In genomic region chr9:125785187-125785840, GRCh38 we compare ENCODE assay signal across 12 cellular contexts. TPM values are rescaled to one million over a fixed set of nuclear protein-coding genes. Genes with fewer than 3 reads are reported as not detected.
DNase-seq lines count a peak whose midpoint lies in the region; ATAC-seq, FAIRE-seq and TF ChIP-seq lines count a peak whose summit lies in the region.
"Had no signal": no experiment of that assay in that cellular context is flagged by ENCODE, and none has a peak within 500 bp of the region (broad histone marks: within the 10 kb centered on the region; RNA-seq: fewer than 3 reads in every experiment).

No MANE protein-coding gene starts in this region.

- H3K4me3 ChIP-seq in lower lobe of right lung (no peak overlapping the region), colonic mucosa (no peak overlapping the region)

- H3K36me3 ChIP-seq in lower lobe of right lung (no peaks in the 10 kb centered on the region), colonic mucosa (no peaks in the 10 kb centered on the region)

- TF ChIP-seq CTCF in lower lobe of right lung (IDR thresholded peaks at IDR 0.05) = no peak
- TF ChIP-seq CTCF in colonic mucosa (IDR thresholded peaks at IDR 0.05) = no peak

- H3K27ac Mint-ChIP-seq in activated T-cell treated with anti-CD3 and anti-CD28 coated beads, Interleukin-2, amount 50 U/mL, for 72 hours = peak overlapping the region; percentile 69
- H3K27ac Mint-ChIP-seq in stimulated activated memory B cell treated with anti-CD40 and anti-IgM and Interleukin-4, amounts not matched to agents 10 μg/mL and 1 μg/mL and 100 μg/mL, for 72 hours = peak overlapping the region; percentile 3
- H3K27ac Mint-ChIP-seq: nephron had no signal

- H3K36me3 Mint-ChIP-seq in activated T-cell treated with anti-CD3 and anti-CD28 coated beads, Interleukin-2, amount 50 U/mL, for 72 hours (ENCODE audit: insufficient read depth in 2 of 2) = peaks cover 3 to 6% of the 10 kb centered on the region in 2 donors
- peaks cover 59% of the 10 kb centered on the region for H3K36me3 Mint-ChIP-seq in stimulated activated memory B cell treated with anti-CD40 and anti-IgM and Interleukin-4, amounts not matched to agents 10 μg/mL and 1 μg/mL and 100 μg/mL, for 72 hours

- peak; percentile 28 to 49 for ATAC-seq in activated CD4-positive, CD25-positive, alpha-beta regulatory T cell treated with anti-CD3 and anti-CD28 coated beads, Interleukin-2, amount 50 U/mL, for 24 hours
- peak; percentile 64 to 91 for ATAC-seq in activated T-cell treated with anti-CD3 and anti-CD28 coated beads, Interleukin-2, amount 50 U/mL, for 72 hours (replicated peaks in 1 of 2)
- peak; percentile 47 to 48 for ATAC-seq in lower lobe of right lung
- ATAC-seq in stimulated activated memory B cell treated with anti-CD40 and anti-IgM and Interleukin-4, amounts not matched to agents 10 μg/mL and 1 μg/mL and 100 μg/mL, for 72 hours = no peak
- ATAC-seq in GM18861 (IDR thresholded peaks at IDR 0.05; ENCODE audit: unreplicated experiment) = no peak

- no peak for DNase-seq in activated CD4-positive, CD25-positive, alpha-beta regulatory T cell treated with anti-CD3 and anti-CD28 coated beads, Interleukin-2, amount 50 U/mL, for 72 hours
- DNase-seq in activated T-cell treated with anti-CD3 and anti-CD28 coated beads, Interleukin-2, amount 50 U/mL, for 72 hours = peak; percentile 44 to 45
- DNase-seq in lower lobe of right lung = no peak
- DNase-seq in urothelium cell line (ENCODE audit: low spot score) = no peak
- no peak for DNase-seq in colonic mucosa
- DNase-seq: 8988T, Right ventricle myocardium superior had no signal

- H3K9me3 ChIP-seq in lower lobe of right lung (no peaks in the 10 kb centered on the region), colonic mucosa (no peaks in the 10 kb centered on the region)

- H3K4me3 Mint-ChIP-seq in activated T-cell treated with anti-CD3 and anti-CD28 coated beads, Interleukin-2, amount 50 U/mL, for 72 hours = peak overlapping the region; percentile 45 to 51
- no peak overlapping the region for H3K4me3 Mint-ChIP-seq in stimulated activated memory B cell treated with anti-CD40 and anti-IgM and Interleukin-4, amounts not matched to agents 10 μg/mL and 1 μg/mL and 100 μg/mL, for 72 hours
- H3K4me3 Mint-ChIP-seq: nephron had no signal

- H3K4me1 Mint-ChIP-seq in activated T-cell treated with anti-CD3 and anti-CD28 coated beads, Interleukin-2, amount 50 U/mL, for 72 hours (ENCODE audit: low read depth) = peaks cover 17% of the 10 kb centered on the region
- H3K4me1 Mint-ChIP-seq in stimulated activated memory B cell treated with anti-CD40 and anti-IgM and Interleukin-4, amounts not matched to agents 10 μg/mL and 1 μg/mL and 100 μg/mL, for 72 hours = peaks cover 36% of the 10 kb centered on the region
- H3K4me1 Mint-ChIP-seq: nephron had no signal

- FAIRE-seq in urothelium cell line (lab: Jason Lieb, UNC) = no peak
- FAIRE-seq: H1 had no signal

- H3K4me1 ChIP-seq in lower lobe of right lung (no peaks in the 10 kb centered on the region), colonic mucosa (no peaks in the 10 kb centered on the region)

- no peaks in the 10 kb centered on the region for H3K27me3 Mint-ChIP-seq in activated T-cell treated with anti-CD3 and anti-CD28 coated beads, Interleukin-2, amount 50 U/mL, for 72 hours (ENCODE audit: low read depth)
- H3K27me3 Mint-ChIP-seq in stimulated activated memory B cell treated with anti-CD40 and anti-IgM and Interleukin-4, amounts not matched to agents 10 μg/mL and 1 μg/mL and 100 μg/mL, for 72 hours = no peaks in the 10 kb centered on the region

- no peak overlapping the region for H3K9ac ChIP-seq in colonic mucosa (ENCODE audit: low read depth in 2 of 2, low read length in 2 of 2)

- intact Hi-C loops in lower lobe of right lung (cut with DNase I) (no loop called here), colonic mucosa (cut with DNase I) (no loop called here)

- peaks cover 2 to 3% of the 10 kb centered on the region in 2 donors for H3K9me3 Mint-ChIP-seq in activated T-cell treated with anti-CD3 and anti-CD28 coated beads, Interleukin-2, amount 50 U/mL, for 72 hours
- H3K9me3 Mint-ChIP-seq in stimulated activated memory B cell treated with anti-CD40 and anti-IgM and Interleukin-4, amounts not matched to agents 10 μg/mL and 1 μg/mL and 100 μg/mL, for 72 hours = peaks cover 3% of the 10 kb centered on the region

- H3K27ac ChIP-seq in lower lobe of right lung (no peak overlapping the region), colonic mucosa (no peak overlapping the region)

- H3K27me3 ChIP-seq in lower lobe of right lung (ENCODE audit: low read depth) (no peaks in the 10 kb centered on the region), colonic mucosa (no peaks in the 10 kb centered on the region)

RNA-seq across cellular contexts. Expression of gene PBX3, which starts 38.1 kb away (rescaled TPM):
- total RNA-seq in activated T-cell treated with anti-CD3 and anti-CD28 coated beads, Interleukin-2, amount 50 U/mL, for 72 hours = 10 to 100 TPM; 19.7 to 20.6 TPM
- total RNA-seq in lower lobe of right lung (46.1 TPM), colonic mucosa (10 to 100 TPM; 15.1 to 21.1 TPM)

Comparison
In these comparisons a context has a peak if more than half of its experiments do, and no peak if none do; other contexts are left out.
1. ATAC-seq: peak in activated CD4-positive, CD25-positive, alpha-beta regulatory T cell treated with anti-CD3 and anti-CD28 coated beads, Interleukin-2, amount 50 U/mL, for 24 hours (2 of 2), activated T-cell treated with anti-CD3 and anti-CD28 coated beads, Interleukin-2, amount 50 U/mL, for 72 hours (2 of 2) and lower lobe of right lung (2 of 2); none in stimulated activated memory B cell treated with anti-CD40 and anti-IgM and Interleukin-4, amounts not matched to agents 10 μg/mL and 1 μg/mL and 100 μg/mL, for 72 hours (single experiment) and GM18861 (single experiment).
2. DNase-seq: peak in activated T-cell treated with anti-CD3 and anti-CD28 coated beads, Interleukin-2, amount 50 U/mL, for 72 hours (2 of 2); none in activated CD4-positive, CD25-positive, alpha-beta regulatory T cell treated with anti-CD3 and anti-CD28 coated beads, Interleukin-2, amount 50 U/mL, for 72 hours (single experiment), lower lobe of right lung (single experiment), urothelium cell line (single experiment) and colonic mucosa (single experiment).